In genomic region chr17:63838586-63839184, GRCh38 we compare ENCODE assay signal across 9 cellular contexts. TPM values are rescaled to one million over a fixed set of nuclear protein-coding genes. Genes with fewer than 3 reads are reported as not detected.
A peak's percentile ranks its signal among the peaks of the same experiment; 100 is the strongest.
DNase-seq lines count a peak whose midpoint lies in the region.
"Had no signal": no experiment of that assay in that cellular context is flagged by ENCODE, and none has a peak within 500 bp of the region (broad histone marks: within the 10 kb centered on the region; RNA-seq: fewer than 3 reads in every experiment).

No MANE protein-coding gene starts in this region.

- H3K27ac Mint-ChIP-seq in immature natural killer cell: no peak overlapping the region

- H3K27ac ChIP-seq in effector memory CD4-positive, alpha-beta T cell (ENCODE audit: insufficient read depth, low read length, poor library complexity, severe bottlenecking): peak overlapping the region; percentile 49

- no peak overlapping the region for H3K4me3 ChIP-seq in effector memory CD4-positive, alpha-beta T cell (ENCODE audit: insufficient read depth, low read depth, low read length, poor library complexity, severe bottlenecking)

- H3K4me1 ChIP-seq in effector memory CD4-positive, alpha-beta T cell (ENCODE audit: control insufficient read depth, insufficient read depth, low read length, poor library complexity, severe bottlenecking): peaks cover 29% of the 10 kb centered on the region

- DNase-seq in COR-L47 (lab: John Stamatoyannopoulos, UW) (peak; percentile 8), NCI-H226 (peak; percentile 26), mucosa of gallbladder (ENCODE audit: low spot score) (peak; percentile 87), SW480 (ENCODE audit: low spot score) (no peak), SHP77 (lab: John Stamatoyannopoulos, UW) (no peak), NAMALWA (ENCODE audit: low spot score) (no peak), immature natural killer cell (no peak)
- DNase-seq in effector memory CD4-positive, alpha-beta T cell: no peak

- H3K36me3 Mint-ChIP-seq in immature natural killer cell: peaks cover 0 to 8% (median 4%) of the 10 kb centered on the region in 3 donors

- H3K27me3 ChIP-seq in effector memory CD4-positive, alpha-beta T cell (replicated peaks; ENCODE audit: control insufficient read depth, insufficient read depth, low read length, poor library complexity, severe bottlenecking): no peaks in the 10 kb centered on the region

- peaks cover 2 to 16% (median 7%) of the 10 kb centered on the region in 3 donors for H3K27me3 Mint-ChIP-seq in immature natural killer cell (ENCODE audit: low read depth in 3 of 3)

- no peaks in the 10 kb centered on the region for H3K9me3 Mint-ChIP-seq in immature natural killer cell

- H3K36me3 ChIP-seq in effector memory CD4-positive, alpha-beta T cell (ENCODE audit: control insufficient read depth, insufficient read depth, low read length): peaks cover 37% of the 10 kb centered on the region

- peaks cover 47 to 67% of the 10 kb centered on the region in 2 donors for H3K4me1 Mint-ChIP-seq in immature natural killer cell

- no peak overlapping the region for H3K4me3 Mint-ChIP-seq in immature natural killer cell

- H3K9me3 ChIP-seq in effector memory CD4-positive, alpha-beta T cell (ENCODE audit: control insufficient read depth, low read length): no peaks in the 10 kb centered on the region

RNA-seq across cellular contexts. Expression of gene SMARCD2, which starts 3.8 kb away (rescaled TPM):
- 84.7 TPM for total RNA-seq in mucosa of gallbladder
- polyA plus RNA-seq in immature natural killer cell: 10 to 100 TPM; 77.9 to 83.7 (median 82.9) TPM

RNA-seq across cellular contexts. Expression of gene FTSJ3, which starts 11.2 kb away (rescaled TPM):
- 43.1 TPM for total RNA-seq in mucosa of gallbladder
- polyA plus RNA-seq in immature natural killer cell: 10 to 100 TPM; 13.3 to 37.9 (median 19.0) TPM

RNA-seq across cellular contexts. Expression of gene PSMC5, which starts 11.5 kb away (rescaled TPM):
- 112 TPM for total RNA-seq in mucosa of gallbladder
- 100 to 1,000 TPM; 130 to 222 (median 148) TPM for polyA plus RNA-seq in immature natural killer cell

RNA-seq across cellular contexts. Expression of gene CSH2, which starts 34.8 kb away (rescaled TPM):
- total RNA-seq in mucosa of gallbladder: not detected
- polyA plus RNA-seq in immature natural killer cell: not detected
- total RNA-seq: RPMI7951 had no signal

RNA-seq across cellular contexts. Expression of gene GH2, which starts 43.1 kb away (rescaled TPM):
- total RNA-seq in mucosa of gallbladder: not detected
- not detected for polyA plus RNA-seq in immature natural killer cell
- total RNA-seq: RPMI7951 had no signal

Comparison
In these comparisons a context has a peak if more than half of its experiments do, and no peak if none do; other contexts are left out.
1. DNase-seq: peak in COR-L47 (single experiment), NCI-H226 (single experiment) and mucosa of gallbladder (single experiment); none in effector memory CD4-positive, alpha-beta T cell (0 of 3), SW480 (single experiment), SHP77 (0 of 2), NAMALWA (single experiment) and immature natural killer cell (0 of 3).